Comparison of ENCODE assay signal across 11 cellular contexts in the genomic region with DNA sequence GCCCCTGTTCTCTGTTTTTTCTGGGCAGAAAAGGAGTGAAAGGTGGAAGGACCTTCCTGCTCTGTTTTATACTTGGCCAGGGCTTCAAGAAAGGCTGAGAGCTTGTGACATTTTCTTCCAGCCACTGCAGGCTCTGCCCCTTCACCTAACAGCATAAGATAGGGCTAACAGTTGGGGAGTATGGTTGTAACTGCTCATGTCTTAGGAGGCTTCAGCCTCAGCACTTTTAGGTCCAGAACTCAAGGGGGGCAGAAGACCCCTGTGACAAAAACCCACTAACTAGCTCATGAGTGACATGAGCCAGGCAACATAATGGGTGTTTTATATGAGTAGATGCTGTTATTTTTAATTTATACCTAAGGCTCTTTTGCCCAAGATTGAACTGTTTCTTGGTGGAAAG. TPM values are rescaled to one million over a fixed set of nuclear protein-coding genes. Genes with fewer than 3 reads are reported as not detected.
DNase-seq lines count a peak whose midpoint lies in the region; ATAC-seq and TF ChIP-seq lines count a peak whose summit lies in the region.
"Had no signal": no experiment of that assay in that cellular context is flagged by ENCODE, and none has a peak within 500 bp of the region (broad histone marks: within the 10 kb centered on the region; RNA-seq: fewer than 3 reads in every experiment).

No MANE protein-coding gene starts in this region.

- TF ChIP-seq CTCF in CD14-positive monocyte (IDR thresholded peaks at IDR 0.05) (no peak), nephron progenitor cell (IDR thresholded peaks at IDR 0.05) (no peak)

- H3K4me3 Mint-ChIP-seq in CD14-positive monocyte, result no peak overlapping the region
- peak overlapping the region; percentile 67 for H3K4me3 Mint-ChIP-seq in activated T-helper 17 cell treated with anti-CD3 and anti-CD28 coated beads, Interleukin-2, amount 50 U/mL, for 72 hours
- H3K4me3 Mint-ChIP-seq in nephron progenitor cell, result peak overlapping the region; percentile 10
- H3K4me3 Mint-ChIP-seq: activated CD8-positive, alpha-beta memory T cell treated with anti-CD3 and anti-CD28 coated beads, Interleukin-2, amount 10 ng/mL, durations not matched to agents 7 days and 5 days had no signal

- no peak for ATAC-seq in activated T-helper 17 cell treated with anti-CD3 and anti-CD28 coated beads, Interleukin-2, amount 50 U/mL, for 72 hours (replicated peaks)
- ATAC-seq in HG03159 (IDR thresholded peaks at IDR 0.05; ENCODE audit: unreplicated experiment), result no peak
- ATAC-seq: activated CD8-positive, alpha-beta memory T cell treated with anti-CD3 and anti-CD28 coated beads, Interleukin-2, amount 10 ng/mL, durations not matched to agents 7 days and 5 days; sciatic nerve had no signal

- intact Hi-C loops in CD14-positive monocyte (cut with micrococcal nuclease), result no loop called here

- H3K36me3 Mint-ChIP-seq in CD14-positive monocyte, result peaks cover 55 to 68% of the 10 kb centered on the region in 2 donors
- H3K36me3 Mint-ChIP-seq in activated T-helper 17 cell treated with anti-CD3 and anti-CD28 coated beads, Interleukin-2, amount 50 U/mL, for 72 hours (ENCODE audit: low read depth), result peaks cover 77% of the 10 kb centered on the region
- H3K36me3 Mint-ChIP-seq in nephron progenitor cell (ENCODE audit: low read depth), result peaks cover 66% of the 10 kb centered on the region

- H3K4me1 Mint-ChIP-seq in CD14-positive monocyte, result peaks cover 32% of the 10 kb centered on the region
- peaks cover 9% of the 10 kb centered on the region for H3K4me1 Mint-ChIP-seq in activated T-helper 17 cell treated with anti-CD3 and anti-CD28 coated beads, Interleukin-2, amount 50 U/mL, for 72 hours
- peaks cover 39% of the 10 kb centered on the region for H3K4me1 Mint-ChIP-seq in nephron progenitor cell

- DNase-seq in CD14-positive monocyte (ENCODE audit: low spot score) (no peak), nephron progenitor cell (no peak), NCI-H1105 treated with DMSO at 0.1 percent for 48 hours (lab: John Stamatoyannopoulos, UW) (no peak)
- no peak for DNase-seq in stimulated activated CD4-positive, alpha-beta T cell treated with anti-CD3 and anti-CD28 coated beads, Interleukin-4, amount 100 ng/mL, for 24 hours
- DNase-seq: activated CD8-positive, alpha-beta memory T cell treated with anti-CD3 and anti-CD28 coated beads, Interleukin-2, amount 10 ng/mL, durations not matched to agents 7 days and 5 days; cerebellar nuclear complex; COR-L47; NCI-H69 had no signal

- peak overlapping the region in 4 of 7 donors; percentile 42 to 66 (median 58) for H3K27ac Mint-ChIP-seq in CD14-positive monocyte
- H3K27ac Mint-ChIP-seq in activated T-helper 17 cell treated with anti-CD3 and anti-CD28 coated beads, Interleukin-2, amount 50 U/mL, for 72 hours, result peak overlapping the region; percentile 65
- peak overlapping the region; percentile 93 for H3K27ac Mint-ChIP-seq in nephron progenitor cell
- H3K27ac Mint-ChIP-seq: activated CD8-positive, alpha-beta memory T cell treated with anti-CD3 and anti-CD28 coated beads, Interleukin-2, amount 10 ng/mL, durations not matched to agents 7 days and 5 days had no signal

- H3K9me3 Mint-ChIP-seq in CD14-positive monocyte (peaks cover 0 to 2% (median 0%) of the 10 kb centered on the region in 7 donors), nephron progenitor cell (no peaks in the 10 kb centered on the region)
- H3K9me3 Mint-ChIP-seq in activated T-helper 17 cell treated with anti-CD3 and anti-CD28 coated beads, Interleukin-2, amount 50 U/mL, for 72 hours, result no peaks in the 10 kb centered on the region

- H3K27me3 Mint-ChIP-seq in CD14-positive monocyte (ENCODE audit: low read depth in 3 of 3) (no peaks in the 10 kb centered on the region), nephron progenitor cell (ENCODE audit: low read depth, poor library complexity) (no peaks in the 10 kb centered on the region)
- no peaks in the 10 kb centered on the region for H3K27me3 Mint-ChIP-seq in activated T-helper 17 cell treated with anti-CD3 and anti-CD28 coated beads, Interleukin-2, amount 50 U/mL, for 72 hours
- H3K27me3 Mint-ChIP-seq: activated CD8-positive, alpha-beta memory T cell treated with anti-CD3 and anti-CD28 coated beads, Interleukin-2, amount 10 ng/mL, durations not matched to agents 7 days and 5 days had no signal

RNA-seq across cellular contexts. Expression of a gene that starts 4.9 kb away (rescaled TPM):
- 1,000 to 10,000 TPM; 1,429 to 1,628 TPM for polyA plus RNA-seq in CD14-positive monocyte
- 1,000 to 10,000 TPM; 2,200 to 3,862 TPM for total RNA-seq in activated T-helper 17 cell treated with anti-CD3 and anti-CD28 coated beads, Interleukin-2, amount 50 U/mL, for 72 hours

RNA-seq across cellular contexts. Expression of a gene that starts 5.3 kb away (rescaled TPM):
- polyA plus RNA-seq in CD14-positive monocyte, result 100 to 1,000 TPM; 279 to 388 TPM
- 100 to 1,000 TPM; 111 to 147 TPM for total RNA-seq in activated T-helper 17 cell treated with anti-CD3 and anti-CD28 coated beads, Interleukin-2, amount 50 U/mL, for 72 hours

RNA-seq across cellular contexts. Expression of a gene that starts 21.2 kb away (rescaled TPM):
- under 1 TPM; 0.10 to 0.11 TPM for polyA plus RNA-seq in CD14-positive monocyte
- total RNA-seq in activated T-helper 17 cell treated with anti-CD3 and anti-CD28 coated beads, Interleukin-2, amount 50 U/mL, for 72 hours, result 1 to 10 TPM; 1.1 to 3.7 TPM

RNA-seq across cellular contexts. Expression of a gene that starts 25.5 kb away (rescaled TPM):
- polyA plus RNA-seq in CD14-positive monocyte, result 100 to 1,000 TPM; 182 to 235 TPM
- total RNA-seq in activated T-helper 17 cell treated with anti-CD3 and anti-CD28 coated beads, Interleukin-2, amount 50 U/mL, for 72 hours, result 100 to 1,000 TPM in 1 of 2 donors, 10 to 100 TPM in 1; 34.7 to 107 TPM

RNA-seq across cellular contexts. Expression of a gene that starts 39.4 kb away (rescaled TPM):
- polyA plus RNA-seq in CD14-positive monocyte, result not detected
- 1 to 10 TPM; 1.9 to 7.4 TPM for total RNA-seq in activated T-helper 17 cell treated with anti-CD3 and anti-CD28 coated beads, Interleukin-2, amount 50 U/mL, for 72 hours
- total RNA-seq: sciatic nerve had no signal

Comparison
In these comparisons a context has a peak if more than half of its experiments do, and no peak if none do; other contexts are left out.
1. H3K4me3 Mint-ChIP-seq: peak in activated T-helper 17 cell treated with anti-CD3 and anti-CD28 coated beads, Interleukin-2, amount 50 U/mL, for 72 hours (single experiment) and nephron progenitor cell (single experiment); none in CD14-positive monocyte (0 of 2).
2. Peak in every context shown above with its lines, with median percentiles within 50 percentile points of each other: H3K27ac Mint-ChIP-seq.